22 cellular contexts compared by ENCODE assay signal in the genomic region with DNA sequence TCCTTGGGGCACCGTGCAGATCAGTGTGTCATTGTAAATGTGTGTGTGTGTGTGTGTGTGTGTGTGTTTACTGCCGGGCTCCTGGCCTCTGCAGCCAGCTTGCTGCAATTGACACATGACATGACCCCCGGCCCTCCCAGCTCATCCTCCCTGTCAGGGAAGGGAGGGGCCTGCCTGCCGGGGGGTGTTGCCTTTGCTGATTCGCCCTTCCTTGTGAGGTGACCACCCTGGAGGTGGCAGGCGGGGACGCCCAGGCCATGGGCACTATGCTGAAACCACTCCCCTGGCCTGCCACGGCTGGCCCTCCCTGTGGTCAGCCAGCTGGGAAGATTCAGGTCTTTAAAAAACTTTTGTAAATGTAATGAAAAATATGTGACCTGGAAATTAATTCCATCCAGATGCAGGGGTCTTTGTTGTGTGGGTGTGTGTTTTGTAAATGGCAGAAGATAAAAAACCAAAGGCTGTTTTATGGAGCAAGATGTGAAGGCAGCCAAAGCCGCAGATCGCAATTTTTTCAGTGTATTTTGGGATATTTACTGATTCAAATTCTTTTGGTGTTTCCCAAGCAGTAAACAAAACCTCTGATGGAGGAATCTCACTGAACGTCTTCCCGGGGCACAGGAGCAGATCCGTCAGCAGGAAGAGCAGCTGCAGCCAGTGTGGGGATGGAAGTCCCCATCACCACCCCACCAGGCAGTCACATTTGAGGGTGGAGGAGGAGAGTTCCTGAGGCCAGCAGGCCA. TPM values are rescaled to one million over a fixed set of nuclear protein-coding genes. Genes with fewer than 3 reads are reported as not detected.
A peak's percentile ranks its signal among the peaks of the same experiment; 100 is the strongest.
DNase-seq lines count a peak whose midpoint lies in the region; ATAC-seq and TF ChIP-seq lines count a peak whose summit lies in the region.
"Had no signal": no experiment of that assay in that cellular context is flagged by ENCODE, and none has a peak within 500 bp of the region (broad histone marks: within the 10 kb centered on the region; RNA-seq: fewer than 3 reads in every experiment).

No MANE protein-coding gene starts in this region.

- ATAC-seq in GM21381 (IDR thresholded peaks at IDR 0.05; ENCODE audit: unreplicated experiment), result no peak
- ATAC-seq in HG02798 (IDR thresholded peaks at IDR 0.05; ENCODE audit: poor library complexity, unreplicated experiment), result no peak
- ATAC-seq: effector memory CD8-positive, alpha-beta T cell; foreskin keratinocyte had no signal

- H3K9me3 ChIP-seq in GM23248 (ENCODE audit: low read depth) (no peaks in the 10 kb centered on the region), transverse colon (no peaks in the 10 kb centered on the region), MM.1S (replicated peaks; ENCODE audit: insufficient read depth, low read length) (no peaks in the 10 kb centered on the region)
- H3K9me3 ChIP-seq: prostate gland had no signal

- H2AFZ ChIP-seq in GM23248 (peak overlapping the region; percentile 36), MM.1S (ENCODE audit: low read length) (no peak overlapping the region)

- H3K4me1 Mint-ChIP-seq in endothelial cell (ENCODE audit: unreplicated experiment), result peaks cover 6% of the 10 kb centered on the region
- H3K4me1 Mint-ChIP-seq: central memory CD8-positive, alpha-beta T cell had no signal

- H3K27ac Mint-ChIP-seq in endothelial cell (ENCODE audit: unreplicated experiment), result no peak overlapping the region
- H3K27ac Mint-ChIP-seq: T-helper 2 cell treated with Interferon-gamma antibody and Interleukin-4, amounts not matched to agents 5 μg/mL and 100 μg/mL, for 36 hours had no signal

- H3K36me3 Mint-ChIP-seq in endothelial cell (ENCODE audit: low read depth, unreplicated experiment), result peaks cover 7% of the 10 kb centered on the region
- H3K36me3 Mint-ChIP-seq: CD14-positive monocyte had no signal

- H3K27me3 ChIP-seq in GM23248 (replicated peaks; ENCODE audit: insufficient read depth) (no peaks in the 10 kb centered on the region), transverse colon (no peaks in the 10 kb centered on the region), MM.1S (replicated peaks; ENCODE audit: insufficient read depth, low read length) (peaks cover 100% of the 10 kb centered on the region)

- H3K4me1 ChIP-seq in GM23248 (ENCODE audit: insufficient read depth), result peaks cover 34% of the 10 kb centered on the region
- H3K4me1 ChIP-seq in transverse colon, result peaks cover 0 to 4% (median 0%) of the 10 kb centered on the region in 4 donors
- H3K4me1 ChIP-seq in MM.1S (ENCODE audit: low read length), result no peaks in the 10 kb centered on the region
- H3K4me1 ChIP-seq: foreskin keratinocyte, prostate gland had no signal

- DNase-seq in GM23248 (peak; percentile 47), choroid plexus epithelial cell (ENCODE audit: low read depth) (peak; percentile 10), left kidney (ENCODE audit: low read depth, low spot score) (peak; percentile 84), transverse colon (no peak), endothelial cell (ENCODE audit: low spot score) (no peak), MM.1S (no peak)
- DNase-seq: activated effector memory CD4-positive, alpha-beta T cell treated with anti-CD3 and anti-CD28 coated beads, Interleukin-2, amount 50 U/mL, for 16 hours; amygdala; DMS153; effector memory CD8-positive, alpha-beta T cell; foreskin keratinocyte; naive B cell; NCI-H2029 treated with DMSO at 0.1 percent for 48 hours; NCI-H524; SHP77; spleen had no signal

- H3F3A ChIP-seq in GM23248 (ENCODE audit: insufficient read depth), result peaks cover 12% of the 10 kb centered on the region; the same call in 1 of the 2 replicates
- no peaks in the 10 kb centered on the region for H3F3A ChIP-seq in MM.1S (ENCODE audit: insufficient read depth, low read length)

- H4K20me1 ChIP-seq in GM23248 (ENCODE audit: insufficient read depth) (no peaks in the 10 kb centered on the region), MM.1S (ENCODE audit: insufficient read depth, low read length) (no peaks in the 10 kb centered on the region)

- 21 to 22% methylated on average over 13 of the region's 13 CpGs for WGBS in GM23248 (ENCODE audit: low coverage in 1 of 2, low lambda C conversion rate in 2 of 2, missing lambda C conversion rate in 2 of 2), 2 experiments
- WGBS in transverse colon (ENCODE audit: low coverage in 1 of 2), 2 donors, result 17 to 54% methylated on average over 3 to 13 of the region's 13 CpGs

- no peaks in the 10 kb centered on the region for H3K36me3 ChIP-seq in GM23248 (ENCODE audit: low read depth)
- H3K36me3 ChIP-seq in transverse colon, result no peaks in the 10 kb centered on the region
- no peaks in the 10 kb centered on the region for H3K36me3 ChIP-seq in MM.1S (replicated peaks; ENCODE audit: insufficient read depth, low read length)
- H3K36me3 ChIP-seq: prostate gland, spleen had no signal

- in situ Hi-C loops in GM23248 (cut with MboI) (no loop called here), transverse colon (cut with MboI; ENCODE audit: low pct_ligation_motif_present in 1 of 4, low pct_unique_long_range_greater_than_20kb in 1 of 4, low sequenced_read_pairs in 3 of 4) (no loop called here)

- H3K9me3 Mint-ChIP-seq in endothelial cell (ENCODE audit: unreplicated experiment), result no peaks in the 10 kb centered on the region
- H3K9me3 Mint-ChIP-seq: central memory CD8-positive, alpha-beta T cell; effector memory CD8-positive, alpha-beta T cell; T-helper 2 cell treated with Interferon-gamma antibody and Interleukin-4, amounts not matched to agents 5 μg/mL and 100 μg/mL, for 36 hours had no signal

- H3K9me2 ChIP-seq in GM23248 (ENCODE audit: insufficient read depth) (no peaks in the 10 kb centered on the region), MM.1S (replicated peaks; ENCODE audit: insufficient read depth, low read length) (no peaks in the 10 kb centered on the region)

- TF ChIP-seq CTCF in choroid plexus epithelial cell (conservative IDR thresholded peaks at IDR 0.05; ENCODE audit: low read depth, low read length), result no peak
- no peak for TF ChIP-seq CTCF in transverse colon (IDR thresholded peaks at IDR 0.05)
- TF ChIP-seq CTCF in endothelial cell (IDR thresholded peaks at IDR 0.05; ENCODE audit: unreplicated experiment), result no peak
- TF ChIP-seq CTCF in MM.1S (IDR thresholded peaks at IDR 0.05; ENCODE audit: low read length), result no peak

- TF ChIP-seq EP300 in transverse colon (IDR thresholded peaks at IDR 0.05; ENCODE audit: low read depth), result no peak

- H3K4me2 ChIP-seq in GM23248 (ENCODE audit: unreplicated experiment) (no peak overlapping the region), MM.1S (ENCODE audit: low read depth, low read length) (no peak overlapping the region)

- H3K4me3 Mint-ChIP-seq in endothelial cell (ENCODE audit: unreplicated experiment), result no peak overlapping the region
- H3K4me3 Mint-ChIP-seq: CD14-positive monocyte; central memory CD8-positive, alpha-beta T cell; effector memory CD8-positive, alpha-beta T cell; naive B cell; T-helper 2 cell treated with Interferon-gamma antibody and Interleukin-4, amounts not matched to agents 5 μg/mL and 100 μg/mL, for 36 hours had no signal

- H3K4me3 ChIP-seq in GM23248 (no peak overlapping the region), choroid plexus epithelial cell (ENCODE audit: low read depth, low read length) (no peak overlapping the region), transverse colon (no peak overlapping the region), MM.1S (ENCODE audit: low read length) (no peak overlapping the region)
- H3K4me3 ChIP-seq: prostate gland, spleen had no signal

- peaks cover 3% of the 10 kb centered on the region for H3K27me3 Mint-ChIP-seq in endothelial cell (ENCODE audit: unreplicated experiment)

- H3K9ac ChIP-seq in GM23248 (peak overlapping the region; percentile 2; the same call in 1 of the 2 replicates), MM.1S (ENCODE audit: low read length) (no peak overlapping the region)

- TF ChIP-seq POLR2A in transverse colon (IDR thresholded peaks at IDR 0.05), result no peak

- intact Hi-C loops in transverse colon (cut with DNase I; ENCODE audit: low total_unique reads), result no loop called here

- peak overlapping the region; percentile 1; the same call in 1 of the 2 replicates for H3K27ac ChIP-seq in GM23248
- peak overlapping the region; percentile 20 to 33 (median 32) for H3K27ac ChIP-seq in transverse colon
- no peak overlapping the region for H3K27ac ChIP-seq in MM.1S (ENCODE audit: low read length)
- H3K27ac ChIP-seq: foreskin keratinocyte, prostate gland, spleen had no signal

- H3K79me2 ChIP-seq in GM23248 (ENCODE audit: insufficient read depth) (no peaks in the 10 kb centered on the region), MM.1S (ENCODE audit: low read length) (no peaks in the 10 kb centered on the region)

RNA-seq across cellular contexts. Expression of gene SHISAL1, which starts 23.2 kb away (rescaled TPM):
- 1.5 and 2.2 TPM in 2 replicates for total RNA-seq in GM23248 (2014; rRNA removed; shearing (Covaris generic))
- 0.49 and 0.58 TPM in 2 replicates for polyA plus RNA-seq in GM23248 (2016; fragmentation: Nextera tagmentation; extraction: Ambion mirVana)
- total RNA-seq in transverse colon (1 to 10 TPM; 1.9 to 4.6 (median 3.2) TPM), endothelial cell (ENCODE audit: unreplicated experiment) (6.5 TPM)
- total RNA-seq: foreskin keratinocyte had no signal
- polyA plus RNA-seq: CD14-positive monocyte had no signal

Comparison
In these comparisons a context has a peak if more than half of its experiments do, and no peak if none do; other contexts are left out.
1. DNase-seq: peak in GM23248 (single experiment), choroid plexus epithelial cell (single experiment) and left kidney (single experiment); none in transverse colon (single experiment), endothelial cell (single experiment) and MM.1S (single experiment).